Comparison of ENCODE assay signal across 20 cellular contexts in genomic region chr4:152328595-152328994, GRCh38.
DNase-seq lines count a peak whose midpoint lies in the region; ATAC-seq and TF ChIP-seq lines count a peak whose summit lies in the region.
"Had no signal": no experiment of that assay in that cellular context is flagged by ENCODE, and none has a peak within 500 bp of the region (broad histone marks: within the 10 kb centered on the region; RNA-seq: fewer than 3 reads in every experiment).

No MANE protein-coding gene starts in this region.

- H3K4me2 ChIP-seq in hepatocyte: no peak overlapping the region

- no peaks in the 10 kb centered on the region for H3K79me2 ChIP-seq in hepatocyte

- H3K4me3 ChIP-seq in SK-N-MC (peak overlapping the region; percentile 49), hepatocyte (no peak overlapping the region)
- H3K4me3 ChIP-seq: skin epidermis, upper lobe of right lung had no signal

- no peaks in the 10 kb centered on the region for H3K4me1 ChIP-seq in hepatocyte (ENCODE audit: insufficient read depth)
- H3K4me1 ChIP-seq: upper lobe of right lung had no signal

- H4K20me1 ChIP-seq in hepatocyte (ENCODE audit: insufficient read depth, poor library complexity, severe bottlenecking): no peaks in the 10 kb centered on the region

- H3K27ac ChIP-seq in SK-N-MC (peak overlapping the region; percentile 84), hepatocyte (no peak overlapping the region)
- H3K27ac ChIP-seq: upper lobe of right lung had no signal

- H3K36me3 ChIP-seq in SK-N-MC (ENCODE audit: insufficient read depth, low read length) (peaks cover 14% of the 10 kb centered on the region), hepatocyte (replicated peaks; ENCODE audit: insufficient read depth, low read depth) (no peaks in the 10 kb centered on the region)

- H3K27me3 Mint-ChIP-seq in type B pancreatic cell: no peaks in the 10 kb centered on the region
- H3K27me3 Mint-ChIP-seq: T-cell had no signal

- H3K4me1 Mint-ChIP-seq in type B pancreatic cell (ENCODE audit: unreplicated experiment): peaks cover 8% of the 10 kb centered on the region
- H3K4me1 Mint-ChIP-seq: WTC11 had no signal

- H2AFZ ChIP-seq in hepatocyte: no peak overlapping the region

- 81% methylated on average over 1 of the region's 1 CpG for WGBS in hepatocyte (ENCODE audit: low lambda C conversion rate, missing lambda C conversion rate)

- peak overlapping the region; percentile 43 for H3K27ac Mint-ChIP-seq in type B pancreatic cell
- H3K27ac Mint-ChIP-seq: stimulated activated effector memory CD8-positive, alpha-beta T cell treated with anti-CD3 and anti-CD28 coated beads, Interleukin-12 subunit alpha, Interleukin-12 subunit beta, amount 100 ng/mL, for 72 hours had no signal

- no peaks in the 10 kb centered on the region for H3K27me3 ChIP-seq in hepatocyte
- H3K27me3 ChIP-seq: upper lobe of right lung had no signal

- H3K36me3 Mint-ChIP-seq in type B pancreatic cell: peaks cover 40% of the 10 kb centered on the region

- no peak overlapping the region for H3K4me3 Mint-ChIP-seq in type B pancreatic cell
- H3K4me3 Mint-ChIP-seq: stimulated activated effector memory CD8-positive, alpha-beta T cell treated with anti-CD3 and anti-CD28 coated beads, Interleukin-12 subunit alpha, Interleukin-12 subunit beta, amount 100 ng/mL, for 72 hours; WTC11 had no signal

- H3K9me3 ChIP-seq in SK-N-MC (ENCODE audit: low read depth, low read length) (no peaks in the 10 kb centered on the region), hepatocyte (ENCODE audit: low read depth) (no peaks in the 10 kb centered on the region)
- H3K9me3 ChIP-seq: upper lobe of right lung had no signal

- no peaks in the 10 kb centered on the region for H3K9me2 ChIP-seq in hepatocyte (replicated peaks; ENCODE audit: insufficient read depth)

- H3K9me3 Mint-ChIP-seq in type B pancreatic cell: peaks cover 6% of the 10 kb centered on the region
- H3K9me3 Mint-ChIP-seq: stimulated activated effector memory CD8-positive, alpha-beta T cell treated with anti-CD3 and anti-CD28 coated beads, Interleukin-12 subunit alpha, Interleukin-12 subunit beta, amount 100 ng/mL, for 72 hours; T-cell; WTC11 had no signal

- DNase-seq in SIG-M5 treated with dmso at 0.1 percent for 504 hours (lab: John Stamatoyannopoulos, UW; ENCODE audit: unreplicated experiment): peak; percentile 29
- DNase-seq in SIG-M5 (lab: John Stamatoyannopoulos, UW): no peak
- DNase-seq in SK-N-MC (ENCODE audit: low read depth, low spot score): peak; percentile 86
- peak; percentile 62 for DNase-seq in fibroblast of the conjunctiva (ENCODE audit: low read depth)
- DNase-seq in type B pancreatic cell (ENCODE audit: extremely low spot score, unreplicated experiment): no peak
- DNase-seq in hepatocyte (ENCODE audit: low spot score): no peak
- DNase-seq in SHP77 (lab: John Stamatoyannopoulos, UW): no peak
- DNase-seq: aorta, GDM1, head of caudate nucleus, KBM-7, kidney glomerular epithelial cell, NCI-H146, NCI-H446, T-cell, upper lobe of right lung had no signal

- peak overlapping the region; percentile 29 for H3K9ac ChIP-seq in SK-N-MC (ENCODE audit: insufficient read length)

- TF ChIP-seq CTCF in type B pancreatic cell (conservative IDR thresholded peaks at IDR 0.05) (no peak), hepatocyte (IDR thresholded peaks at IDR 0.05; ENCODE audit: poor library complexity) (no peak)

- ATAC-seq in GM18519 (IDR thresholded peaks at IDR 0.05; ENCODE audit: low FRiP score, unreplicated experiment): no peak
- ATAC-seq: stimulated activated effector memory CD8-positive, alpha-beta T cell treated with anti-CD3 and anti-CD28 coated beads, Interleukin-12 subunit alpha, Interleukin-12 subunit beta, amount 100 ng/mL, for 72 hours; upper lobe of right lung; WTC11 had no signal

Comparison
In these comparisons a context has a peak if more than half of its experiments do, and no peak if none do; other contexts are left out.
1. DNase-seq: peak in SIG-M5 treated with dmso at 0.1 percent for 504 hours (single experiment), SK-N-MC (single experiment) and fibroblast of the conjunctiva (single experiment); none in SIG-M5 (single experiment), type B pancreatic cell (single experiment), hepatocyte (single experiment) and SHP77 (0 of 2).